In the genomic region with DNA sequence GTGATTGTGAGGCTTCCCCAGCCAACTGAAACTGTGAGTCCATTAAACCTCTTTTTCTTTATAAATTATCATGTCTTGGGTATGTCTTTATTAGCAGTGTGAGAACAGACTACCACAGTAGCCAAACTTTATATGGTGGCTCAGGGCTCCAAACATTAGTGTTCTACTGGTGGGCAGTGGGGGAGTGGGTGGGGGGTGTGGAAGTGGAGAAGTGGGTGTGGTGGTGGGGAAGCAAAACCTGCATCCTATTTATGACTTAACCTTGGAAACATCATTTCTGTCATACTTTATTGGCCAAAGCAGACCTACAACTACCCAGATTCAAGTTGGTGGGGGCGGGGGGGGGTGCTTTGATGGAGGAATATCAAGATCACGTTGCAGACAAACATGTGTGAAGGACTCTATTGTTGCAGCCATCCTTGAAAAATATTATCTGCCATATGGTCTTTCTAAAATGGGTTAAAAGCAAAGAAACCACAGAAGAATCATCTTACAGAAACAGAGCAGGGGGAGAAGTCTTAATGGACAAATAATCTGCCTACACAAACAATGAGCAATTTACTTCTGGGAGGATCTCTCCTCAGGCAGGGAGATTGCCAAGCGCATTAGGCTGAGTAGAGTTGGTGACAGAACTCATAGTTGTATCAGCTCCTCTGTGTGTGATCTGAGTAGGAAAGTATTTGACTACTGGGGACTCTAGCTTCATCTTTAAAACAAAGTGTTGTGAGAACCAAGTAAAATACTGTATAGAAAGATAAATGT, we compare ENCODE assay signal across 10 cellular contexts. TPM values are rescaled to one million over a fixed set of nuclear protein-coding genes. Genes with fewer than 3 reads are reported as not detected.
DNase-seq lines count a peak whose midpoint lies in the region; ATAC-seq, FAIRE-seq and TF ChIP-seq lines count a peak whose summit lies in the region.
"Had no signal": no experiment of that assay in that cellular context is flagged by ENCODE, and none has a peak within 500 bp of the region (broad histone marks: within the 10 kb centered on the region; RNA-seq: fewer than 3 reads in every experiment).

No MANE protein-coding gene starts in this region.

- H3K36me3 Mint-ChIP-seq in Caco-2 (ENCODE audit: insufficient read depth, unreplicated experiment): peaks cover 20% of the 10 kb centered on the region
- peaks cover 1% of the 10 kb centered on the region for H3K36me3 Mint-ChIP-seq in IgD-negative memory B cell
- H3K36me3 Mint-ChIP-seq in astrocyte (ENCODE audit: low read depth, unreplicated experiment): no peaks in the 10 kb centered on the region
- H3K36me3 Mint-ChIP-seq in naive thymus-derived CD8-positive, alpha-beta T cell: peaks cover 0 to 14% (median 0%) of the 10 kb centered on the region in 3 donors

- peak overlapping the region; percentile 76 for H3K4me3 Mint-ChIP-seq in Caco-2 (ENCODE audit: unreplicated experiment)
- H3K4me3 Mint-ChIP-seq in IgD-negative memory B cell: peak overlapping the region; percentile 90 to 99 (median 96)
- H3K4me3 Mint-ChIP-seq in astrocyte (ENCODE audit: unreplicated experiment): peak overlapping the region; percentile 98
- H3K4me3 Mint-ChIP-seq in naive thymus-derived CD8-positive, alpha-beta T cell: peak overlapping the region; percentile 91 to 100 (median 98)

- H3K79me2 ChIP-seq in astrocyte (ENCODE audit: insufficient read depth, low read length): peaks cover 34% of the 10 kb centered on the region

- no peaks in the 10 kb centered on the region for H3K27me3 ChIP-seq in Caco-2 (replicated peaks; ENCODE audit: control insufficient read depth, insufficient read depth, low read length)
- peaks cover 10% of the 10 kb centered on the region for H3K27me3 ChIP-seq in astrocyte (ENCODE audit: insufficient read depth, low read length)
- H3K27me3 ChIP-seq in foreskin keratinocyte: peaks cover 2% of the 10 kb centered on the region
- H3K27me3 ChIP-seq in WERI-Rb-1 (ENCODE audit: insufficient read depth, low read depth, severe bottlenecking): no peaks in the 10 kb centered on the region
- H3K27me3 ChIP-seq: vagina had no signal

- no peaks in the 10 kb centered on the region for H3K9me3 ChIP-seq in Caco-2
- no peaks in the 10 kb centered on the region for H3K9me3 ChIP-seq in astrocyte (ENCODE audit: insufficient read depth, low read depth, low read length)
- no peaks in the 10 kb centered on the region for H3K9me3 ChIP-seq in WERI-Rb-1 (ENCODE audit: severe bottlenecking)
- H3K9me3 ChIP-seq: spleen, vagina had no signal

- ATAC-seq in naive thymus-derived CD8-positive, alpha-beta T cell: no peak
- ATAC-seq in HG02571 (IDR thresholded peaks at IDR 0.05; ENCODE audit: unreplicated experiment) (no peak), foreskin keratinocyte (no peak)

- peak overlapping the region; percentile 97 for H3K27ac Mint-ChIP-seq in Caco-2 (ENCODE audit: unreplicated experiment)
- peak overlapping the region in 2 of 3 donors; percentile 91 to 100 for H3K27ac Mint-ChIP-seq in IgD-negative memory B cell
- H3K27ac Mint-ChIP-seq in astrocyte (ENCODE audit: unreplicated experiment): no peak overlapping the region
- peak overlapping the region; percentile 97 to 100 (median 99) for H3K27ac Mint-ChIP-seq in naive thymus-derived CD8-positive, alpha-beta T cell

- H3K27ac ChIP-seq in astrocyte (ENCODE audit: low read depth, low read length): peak overlapping the region; percentile 85
- H3K27ac ChIP-seq in foreskin keratinocyte: no peak overlapping the region
- no peak overlapping the region for H3K27ac ChIP-seq in WERI-Rb-1
- H3K27ac ChIP-seq: vagina had no signal

- H3K9ac ChIP-seq in astrocyte (ENCODE audit: low read length): peak overlapping the region; percentile 92

- TF ChIP-seq CTCF in Caco-2 (IDR thresholded peaks at IDR 0.05; ENCODE audit: insufficient read depth in 1 of 2, low read depth in 1 of 2, low read length in 1 of 2, severe bottlenecking in 1 of 2, unreplicated experiment in 1 of 2) (no peak), astrocyte (IDR thresholded peaks at IDR 0.05; ENCODE audit: insufficient read depth, low read depth, low read length) (no peak), foreskin keratinocyte (conservative IDR thresholded peaks at IDR 0.05) (no peak), WERI-Rb-1 (IDR thresholded peaks at IDR 0.05; ENCODE audit: low read depth, low read length) (no peak)

- peak overlapping the region; percentile 80 for H2AFZ ChIP-seq in astrocyte (ENCODE audit: low read depth, low read length)

- peaks cover 7% of the 10 kb centered on the region for H3K4me1 ChIP-seq in Caco-2
- peaks cover 12% of the 10 kb centered on the region for H3K4me1 ChIP-seq in astrocyte (ENCODE audit: insufficient read depth, low read length)
- H3K4me1 ChIP-seq in foreskin keratinocyte: peaks cover 5% of the 10 kb centered on the region

- DNase-seq in Caco-2: no peak
- DNase-seq in astrocyte (ENCODE audit: low read depth): peak; percentile 47
- no peak for DNase-seq in naive thymus-derived CD8-positive, alpha-beta T cell
- no peak for DNase-seq in NCI-H1105 (lab: John Stamatoyannopoulos, UW)
- DNase-seq in foreskin keratinocyte: no peak
- DNase-seq in WERI-Rb-1: no peak
- DNase-seq: spleen had no signal

- H3K4me1 Mint-ChIP-seq in Caco-2 (ENCODE audit: low read depth, unreplicated experiment): no peaks in the 10 kb centered on the region
- H3K4me1 Mint-ChIP-seq in IgD-negative memory B cell: peaks cover 17 to 23% (median 17%) of the 10 kb centered on the region in 3 donors
- H3K4me1 Mint-ChIP-seq in astrocyte (ENCODE audit: low read depth, unreplicated experiment): peaks cover 9% of the 10 kb centered on the region
- peaks cover 17 to 39% (median 30%) of the 10 kb centered on the region in 4 donors for H3K4me1 Mint-ChIP-seq in naive thymus-derived CD8-positive, alpha-beta T cell

- H3K4me3 ChIP-seq in Caco-2 (ENCODE audit: low read depth, low read length) (peak overlapping the region; percentile 62), astrocyte (ENCODE audit: insufficient read depth, low read depth, low read length) (peak overlapping the region; percentile 91), WERI-Rb-1 (ENCODE audit: low read depth, low read length) (no peak overlapping the region)

- H3K9me3 Mint-ChIP-seq in Caco-2 (ENCODE audit: unreplicated experiment) (no peaks in the 10 kb centered on the region), IgD-negative memory B cell (peaks cover 0 to 2% (median 0%) of the 10 kb centered on the region in 3 donors), astrocyte (ENCODE audit: unreplicated experiment) (no peaks in the 10 kb centered on the region)
- H3K9me3 Mint-ChIP-seq in naive thymus-derived CD8-positive, alpha-beta T cell: no peaks in the 10 kb centered on the region

- no peaks in the 10 kb centered on the region for H3K36me3 ChIP-seq in Caco-2 (ENCODE audit: control insufficient read depth, insufficient read depth, low read length)
- peaks cover 10% of the 10 kb centered on the region for H3K36me3 ChIP-seq in astrocyte (ENCODE audit: insufficient read depth, low read length)
- peaks cover 10% of the 10 kb centered on the region for H3K36me3 ChIP-seq in WERI-Rb-1

- H4K20me1 ChIP-seq in astrocyte (ENCODE audit: insufficient read depth, low read length): peaks cover 5% of the 10 kb centered on the region

- intact Hi-C loops in Caco-2 (cut with micrococcal nuclease; ENCODE audit: unreplicated experiment): no loop called here

- POLR2A ChIA-PET in Caco-2 (lab: Charles Lee): interaction anchor here (0.6 kb wide), 2 partner anchors 8 to 445 kb away, joined by 3 to 7 read pairs; partner anchors contain the start of gene WSCD2
- POLR2A ChIA-PET in naive thymus-derived CD8-positive, alpha-beta T cell (lab: Charles Lee): interaction anchor here (1.3 to 2.2 kb wide), 2 partner anchors 8 to 20 kb away, joined by 4 to 9 read pairs; no protein-coding TSS in a partner anchor

- FAIRE-seq in astrocyte (lab: Jason Lieb, UNC): no peak

- H3K4me2 ChIP-seq in astrocyte (ENCODE audit: low read length): peak overlapping the region; percentile 94

- CTCF ChIA-PET in Caco-2 (lab: Charles Lee): no interaction called here

- no TSS peak for BruUV-seq in Caco-2 (replicated peaks; lab: Mats Ljungman, UMichigan)

- no peaks in the 10 kb centered on the region for H3K27me3 Mint-ChIP-seq in Caco-2 (ENCODE audit: insufficient read depth, unreplicated experiment)
- H3K27me3 Mint-ChIP-seq in IgD-negative memory B cell: no peaks in the 10 kb centered on the region
- peaks cover 4% of the 10 kb centered on the region for H3K27me3 Mint-ChIP-seq in astrocyte (ENCODE audit: low read depth, unreplicated experiment)
- H3K27me3 Mint-ChIP-seq in naive thymus-derived CD8-positive, alpha-beta T cell: peaks cover 0 to 4% (median 0%) of the 10 kb centered on the region in 5 donors

RNA-seq across cellular contexts. Expression of gene PWP1, which starts 1.4 kb away (rescaled TPM):
- total RNA-seq in Caco-2 (2022) (42.9 and 44.6 TPM in 2 replicates), astrocyte (67.2 and 72.4 TPM in 2 replicates), foreskin keratinocyte (72.8 and 79.7 TPM in 2 replicates)
- polyA plus RNA-seq in IgD-negative memory B cell (111 TPM), foreskin keratinocyte (55.7 and 67.7 TPM in 2 replicates)
- total RNA-seq in naive thymus-derived CD8-positive, alpha-beta T cell: 10 to 100 TPM; 33.3 to 35.6 TPM
- polyA plus RNA-seq in naive thymus-derived CD8-positive, alpha-beta T cell: 10 to 100 TPM; 70.5 to 75.6 (median 75.5) TPM
